ENCODE assay signal across 8 cellular contexts in genomic region chr10:13890617-13891541, GRCh38.
DNase-seq lines count a peak whose midpoint lies in the region; ATAC-seq and TF ChIP-seq lines count a peak whose summit lies in the region.

No MANE protein-coding gene starts in this region.

- H4K8ac ChIP-seq in mesendoderm (ENCODE audit: low read depth, low read length) = peak overlapping the region; percentile 68

- no peak for ATAC-seq in GM21447 (IDR thresholded peaks at IDR 0.05; ENCODE audit: unreplicated experiment)

- peak overlapping the region; percentile 49 for H2BK120ac ChIP-seq in mesendoderm (ENCODE audit: low read depth, low read length)

- H3K23ac ChIP-seq in mesendoderm (ENCODE audit: low read length) = peak overlapping the region; percentile 25

- no peak overlapping the region for H2AK5ac ChIP-seq in mesendoderm (ENCODE audit: low read length)

- peak overlapping the region; percentile 100 for H3K18ac ChIP-seq in mesendoderm (ENCODE audit: low read length)

- H3K4me1 ChIP-seq in DOHH2 (ENCODE audit: control insufficient read depth, low read length) = peaks cover 15% of the 10 kb centered on the region
- peaks cover 7% of the 10 kb centered on the region for H3K4me1 ChIP-seq in ectodermal cell (ENCODE audit: control insufficient read depth, insufficient read depth, low read length)
- peaks cover 11% of the 10 kb centered on the region for H3K4me1 ChIP-seq in mesendoderm (ENCODE audit: control insufficient read depth, low read depth, low read length)
- H3K4me1 ChIP-seq in urinary bladder (ENCODE audit: insufficient read depth) = no peaks in the 10 kb centered on the region

- H3K79me2 ChIP-seq in DOHH2 (ENCODE audit: control insufficient read depth, low read length) = no peaks in the 10 kb centered on the region
- H3K79me2 ChIP-seq in mesendoderm (ENCODE audit: control insufficient read depth, insufficient read depth, low read length) = peaks cover 34% of the 10 kb centered on the region

- DNase-seq in NCI-H2227 (lab: John Stamatoyannopoulos, UW; ENCODE audit: unreplicated experiment) (peak; percentile 69), mesendoderm (peak; percentile 52), mucosa of gallbladder (ENCODE audit: low spot score) (no peak), HuH-7.5 (ENCODE audit: low spot score) (no peak)

- H3K36me3 ChIP-seq in DOHH2 (ENCODE audit: control insufficient read depth, low read length) (no peaks in the 10 kb centered on the region), ectodermal cell (ENCODE audit: control insufficient read depth, insufficient read depth, low read length) (no peaks in the 10 kb centered on the region), mesendoderm (ENCODE audit: control insufficient read depth, insufficient read depth, low read length) (no peaks in the 10 kb centered on the region), urinary bladder (ENCODE audit: insufficient read depth) (no peaks in the 10 kb centered on the region)

- H3K4me2 ChIP-seq in DOHH2 (ENCODE audit: low read length) (peak overlapping the region; percentile 52), mesendoderm (ENCODE audit: low read length) (peak overlapping the region; percentile 62)

- H3K27me3 ChIP-seq in DOHH2 (ENCODE audit: control insufficient read depth, low read length) (peaks cover 79% of the 10 kb centered on the region), ectodermal cell (ENCODE audit: control insufficient read depth, insufficient read depth, low read length, poor library complexity, severe bottlenecking) (peaks cover 30% of the 10 kb centered on the region), mesendoderm (ENCODE audit: insufficient read depth, low read length, poor library complexity) (no peaks in the 10 kb centered on the region)

- peak overlapping the region; percentile 95 for H3K56ac ChIP-seq in mesendoderm (ENCODE audit: low read length)

- peak overlapping the region; percentile 29 for H3K4me3 ChIP-seq in DOHH2 (ENCODE audit: low read length)
- H3K4me3 ChIP-seq in ectodermal cell (ENCODE audit: insufficient read depth, low read depth, low read length) = peak overlapping the region; percentile 54
- H3K4me3 ChIP-seq in mesendoderm (ENCODE audit: low read length) = peak overlapping the region; percentile 77
- peak overlapping the region; percentile 53 for H3K4me3 ChIP-seq in urinary bladder (ENCODE audit: low read depth, low read length)

- H3K9ac ChIP-seq in mesendoderm (ENCODE audit: low read length) = peak overlapping the region; percentile 85

- H3K9me3 ChIP-seq in DOHH2 (ENCODE audit: control insufficient read depth, insufficient read depth, low read length) (no peaks in the 10 kb centered on the region), ectodermal cell (ENCODE audit: control insufficient read depth, low read length) (no peaks in the 10 kb centered on the region)

- no peak for TF ChIP-seq CTCF in DOHH2 (IDR thresholded peaks at IDR 0.05; ENCODE audit: low read depth, low read length, poor library complexity, severe bottlenecking)

- peak overlapping the region; percentile 94 for H3K4ac ChIP-seq in mesendoderm (ENCODE audit: low read depth, low read length)

- no peaks in the 10 kb centered on the region for H4K20me1 ChIP-seq in DOHH2 (ENCODE audit: control insufficient read depth, insufficient read depth, low read depth, low read length)

- no peaks in the 10 kb centered on the region for H3F3A ChIP-seq in DOHH2 (ENCODE audit: control insufficient read depth, insufficient read depth)

- WGBS in ectodermal cell, 2 experiments = 1% methylated on average over 41 of the region's 41 CpGs
- WGBS in mesendoderm (ENCODE audit: extremely low coverage, insufficient coverage, low lambda C conversion rate) = no CpG with 5 or more reads among the region's 41 CpGs
- 21% methylated on average over 41 of the region's 41 CpGs for WGBS in urinary bladder

- peaks cover 17% of the 10 kb centered on the region for H3K79me1 ChIP-seq in mesendoderm (ENCODE audit: low read length)

- H4K5ac ChIP-seq in mesendoderm (ENCODE audit: low read length) = no peak overlapping the region

- no peaks in the 10 kb centered on the region for H3K9me2 ChIP-seq in DOHH2 (replicated peaks; ENCODE audit: control insufficient read depth, low read length)

- H2BK15ac ChIP-seq in mesendoderm (replicated peaks; ENCODE audit: low read depth) = peak overlapping the region; percentile 75

- peak overlapping the region; percentile 56 for H2BK5ac ChIP-seq in mesendoderm (ENCODE audit: low read length)

- no peak overlapping the region for H3K27ac ChIP-seq in DOHH2 (ENCODE audit: low read depth, low read length)
- H3K27ac ChIP-seq in ectodermal cell (ENCODE audit: insufficient read depth, low read depth, low read length, poor library complexity, severe bottlenecking) = no peak overlapping the region
- H3K27ac ChIP-seq in mesendoderm (ENCODE audit: low read depth, low read length) = peak overlapping the region; percentile 0
- no peak overlapping the region for H3K27ac ChIP-seq in urinary bladder (ENCODE audit: low read depth)

Comparison
In these comparisons a context has a peak if more than half of its experiments do, and no peak if none do; other contexts are left out.
1. DNase-seq: peak in NCI-H2227 (single experiment) and mesendoderm (single experiment); none in mucosa of gallbladder (single experiment) and HuH-7.5 (single experiment).
2. Peak in every context shown above with its lines, with median percentiles within 50 percentile points of each other: H3K4me3 ChIP-seq.